Comparison of ENCODE assay signal across 20 cellular contexts in the genomic region with DNA sequence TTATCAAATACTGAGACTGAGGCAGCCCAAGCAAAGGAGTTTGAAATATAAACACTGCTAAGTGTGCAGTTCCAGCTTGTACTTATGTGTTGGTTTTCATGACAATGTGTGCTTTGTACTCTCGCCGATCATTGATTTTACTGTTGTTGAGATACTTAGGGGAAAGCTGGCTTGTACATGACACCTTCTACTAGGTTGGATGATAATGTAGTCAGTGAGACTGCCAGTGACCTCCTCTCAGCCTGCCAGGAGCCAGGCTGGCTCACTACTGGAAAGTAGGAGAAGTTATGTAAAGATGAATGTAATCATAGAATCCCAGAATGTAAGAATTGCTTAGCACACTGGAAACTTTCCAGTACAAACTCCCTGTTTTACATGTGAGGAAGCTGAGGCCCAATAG.
"Had no signal": no experiment of that assay in that cellular context is flagged by ENCODE, and none has a peak within 500 bp of the region (broad histone marks: within the 10 kb centered on the region; RNA-seq: fewer than 3 reads in every experiment).

No MANE protein-coding gene starts in this region.

- H3K9me3 ChIP-seq: esophagus squamous epithelium, heart right ventricle, ovary, thoracic aorta, transverse colon had no signal

- H3K4me3 Mint-ChIP-seq: natural killer cell; neural progenitor cell; stimulated activated naive B cell treated with anti-CD40 and anti-IgM and Interleukin-4, amounts not matched to agents 10 μg/mL and 1 μg/mL and 100 μg/mL, for 72 hours; stimulated activated naive CD8-positive, alpha-beta T cell treated with anti-CD3 and anti-CD28 coated beads, Interleukin-15, amount 100 ng/mL, for 72 hours had no signal

- H3K4me1 ChIP-seq: esophagus squamous epithelium, foreskin keratinocyte, heart right ventricle, neural progenitor cell, transverse colon had no signal

- H3K27me3 ChIP-seq: esophagus squamous epithelium, foreskin keratinocyte, heart right ventricle, neural progenitor cell, ovary, transverse colon had no signal

- H3K4me1 Mint-ChIP-seq: natural killer cell; neural progenitor cell; stimulated activated naive CD8-positive, alpha-beta T cell treated with anti-CD3 and anti-CD28 coated beads, Interleukin-15, amount 100 ng/mL, for 72 hours had no signal

- H3K4me3 ChIP-seq: esophagus squamous epithelium, heart right ventricle, neural progenitor cell, ovary, skin epidermis, thoracic aorta, transverse colon had no signal

- H3K9me3 Mint-ChIP-seq: natural killer cell; stimulated activated naive B cell treated with anti-CD40 and anti-IgM and Interleukin-4, amounts not matched to agents 10 μg/mL and 1 μg/mL and 100 μg/mL, for 72 hours; stimulated activated naive CD8-positive, alpha-beta T cell treated with anti-CD3 and anti-CD28 coated beads, Interleukin-15, amount 100 ng/mL, for 72 hours had no signal

- ATAC-seq: foreskin keratinocyte; heart right ventricle; left lobe of liver; natural killer cell; sciatic nerve; stimulated activated naive B cell treated with anti-CD40 and anti-IgM and Interleukin-4, amounts not matched to agents 10 μg/mL and 1 μg/mL and 100 μg/mL, for 72 hours; stimulated activated naive CD8-positive, alpha-beta T cell treated with anti-CD3 and anti-CD28 coated beads, Interleukin-15, amount 100 ng/mL, for 72 hours had no signal

- DNase-seq: cerebellar nuclear complex; dermis blood vessel endothelial cell; esophagus squamous epithelium; foreskin keratinocyte; heart right ventricle; islet precursor cell; mammary epithelial cell; natural killer cell; nucleus accumbens; ovary; stimulated activated CD4-positive, alpha-beta T cell treated with anti-CD3 and anti-CD28 coated beads, Interleukin-2, amount 100 ng/mL, for 24 hours; stimulated activated CD4-positive, alpha-beta T cell treated with anti-CD3 and anti-CD28 coated beads, Interleukin-4, amount 100 ng/mL, for 4 hours; stimulated activated naive B cell treated with anti-CD40 and anti-IgM and Interleukin-4, amounts not matched to agents 10 μg/mL and 1 μg/mL and 100 μg/mL, for 72 hours; stimulated activated naive CD8-positive, alpha-beta T cell treated with anti-CD3 and anti-CD28 coated beads, Interleukin-15, amount 100 ng/mL, for 72 hours; transverse colon had no signal

- H3K27ac ChIP-seq: esophagus squamous epithelium, foreskin keratinocyte, heart right ventricle, neural progenitor cell, ovary, skin epidermis, thoracic aorta, transverse colon had no signal

- H3K36me3 Mint-ChIP-seq: natural killer cell; neural progenitor cell; stimulated activated naive B cell treated with anti-CD40 and anti-IgM and Interleukin-4, amounts not matched to agents 10 μg/mL and 1 μg/mL and 100 μg/mL, for 72 hours had no signal

- H3K36me3 ChIP-seq: esophagus squamous epithelium, heart right ventricle, neural progenitor cell, ovary, thoracic aorta, transverse colon had no signal

- H3K27me3 Mint-ChIP-seq: stimulated activated naive B cell treated with anti-CD40 and anti-IgM and Interleukin-4, amounts not matched to agents 10 μg/mL and 1 μg/mL and 100 μg/mL, for 72 hours; stimulated activated naive CD8-positive, alpha-beta T cell treated with anti-CD3 and anti-CD28 coated beads, Interleukin-15, amount 100 ng/mL, for 72 hours had no signal

- H3K27ac Mint-ChIP-seq: natural killer cell; neural progenitor cell; stimulated activated naive B cell treated with anti-CD40 and anti-IgM and Interleukin-4, amounts not matched to agents 10 μg/mL and 1 μg/mL and 100 μg/mL, for 72 hours; stimulated activated naive CD8-positive, alpha-beta T cell treated with anti-CD3 and anti-CD28 coated beads, Interleukin-15, amount 100 ng/mL, for 72 hours had no signal
